8 cellular contexts compared by ENCODE assay signal in genomic region chr10:4825868-4826787, GRCh38. TPM values are rescaled to one million over a fixed set of nuclear protein-coding genes. Genes with fewer than 3 reads are reported as not detected.
DNase-seq lines count a peak whose midpoint lies in the region; ATAC-seq and TF ChIP-seq lines count a peak whose summit lies in the region.

TSS of gene AKR1E2 (plus strand) at chr10:4826207. CDS start at chr10:4826325, 118 bp downstream.

- H3K4me1 Mint-ChIP-seq in CD4-positive, alpha-beta memory T cell = peaks cover 7 to 25% (median 10%) of the 10 kb centered on the region in 4 donors
- peaks cover 28% of the 10 kb centered on the region for H3K4me1 Mint-ChIP-seq in activated naive CD4-positive, alpha-beta T cell treated with anti-CD3 and anti-CD28 coated beads, Interleukin-2, amount 10 ng/mL, durations not matched to agents 7 days and 5 days
- peaks cover 6% of the 10 kb centered on the region for H3K4me1 Mint-ChIP-seq in nephron

- H3K9me3 Mint-ChIP-seq in CD4-positive, alpha-beta memory T cell = peaks cover 0 to 2% (median 0%) of the 10 kb centered on the region in 8 donors
- peaks cover 2% of the 10 kb centered on the region for H3K9me3 Mint-ChIP-seq in activated naive CD4-positive, alpha-beta T cell treated with anti-CD3 and anti-CD28 coated beads, Interleukin-2, amount 10 ng/mL, durations not matched to agents 7 days and 5 days
- peaks cover 9% of the 10 kb centered on the region for H3K9me3 Mint-ChIP-seq in nephron

- no peaks in the 10 kb centered on the region for H3K36me3 ChIP-seq in CD4-positive, alpha-beta memory T cell (ENCODE audit: insufficient read depth, low read length)

- peaks cover 0 to 4% of the 10 kb centered on the region in 2 donors for H3K36me3 Mint-ChIP-seq in CD4-positive, alpha-beta memory T cell
- peaks cover 4% of the 10 kb centered on the region for H3K36me3 Mint-ChIP-seq in activated naive CD4-positive, alpha-beta T cell treated with anti-CD3 and anti-CD28 coated beads, Interleukin-2, amount 10 ng/mL, durations not matched to agents 7 days and 5 days
- H3K36me3 Mint-ChIP-seq in nephron (ENCODE audit: low read depth) = no peaks in the 10 kb centered on the region

- peak within 1 kb of the TSS; percentile 32 for H3K27ac ChIP-seq in CD4-positive, alpha-beta memory T cell (ENCODE audit: low read depth, low read length)

- in situ Hi-C loops in SK-MEL-5 (cut with HindIII; ENCODE audit: low pct_unique_long_range_greater_than_20kb, low sequenced_read_pairs) = no loop called here

- no peaks in the 10 kb centered on the region for H3K9me3 ChIP-seq in CD4-positive, alpha-beta memory T cell (ENCODE audit: control insufficient read depth in 1 of 2, low read length in 2 of 2)

- intact Hi-C loops in CD4-positive, alpha-beta memory T cell (cut with micrococcal nuclease) = loop anchor here (10.0 kb wide), 1 partner anchor 469 kb away; no protein-coding TSS in a partner anchor

- CTCF ChIA-PET in CD4-positive, alpha-beta memory T cell (lab: Charles Lee; ENCODE audit: partially characterized antibody) = interaction anchor here (2.4 to 9.8 kb wide), 4 partner anchors 8 to 23 kb away, joined by 11 to 62 read pairs (median 25); no protein-coding TSS in a partner anchor
- CTCF ChIA-PET in activated naive CD4-positive, alpha-beta T cell treated with anti-CD3 and anti-CD28 coated beads, Interleukin-2, amount 10 ng/mL, durations not matched to agents 7 days and 5 days (lab: Charles Lee) = interaction anchor here (2.4 kb wide), 1 partner anchor 24 kb away, joined by 10 read pairs; no protein-coding TSS in a partner anchor

- H3K27me3 Mint-ChIP-seq in CD4-positive, alpha-beta memory T cell = peaks cover 9 to 20% of the 10 kb centered on the region in 2 donors
- peaks cover 40% of the 10 kb centered on the region for H3K27me3 Mint-ChIP-seq in activated naive CD4-positive, alpha-beta T cell treated with anti-CD3 and anti-CD28 coated beads, Interleukin-2, amount 10 ng/mL, durations not matched to agents 7 days and 5 days
- H3K27me3 Mint-ChIP-seq in nephron (ENCODE audit: low read depth) = peaks cover 7% of the 10 kb centered on the region

- no peaks in the 10 kb centered on the region for H3K27me3 ChIP-seq in CD4-positive, alpha-beta memory T cell (ENCODE audit: insufficient read depth, low read length)

- no peak for TF ChIP-seq CTCF in foreskin fibroblast (IDR thresholded peaks at IDR 0.05; ENCODE audit: low read depth, low read length)
- no peak for TF ChIP-seq CTCF in nephron (IDR thresholded peaks at IDR 0.05; ENCODE audit: unreplicated experiment in 3 of 3)

- H3K4me1 ChIP-seq in CD4-positive, alpha-beta memory T cell (ENCODE audit: insufficient read depth, low read length) = no peaks in the 10 kb centered on the region

- peak within 1 kb of the TSS; percentile 71 to 86 (median 83) for H3K4me3 Mint-ChIP-seq in CD4-positive, alpha-beta memory T cell
- peak within 1 kb of the TSS; percentile 76 for H3K4me3 Mint-ChIP-seq in activated naive CD4-positive, alpha-beta T cell treated with anti-CD3 and anti-CD28 coated beads, Interleukin-2, amount 10 ng/mL, durations not matched to agents 7 days and 5 days
- peak within 1 kb of the TSS; percentile 74 to 77 (median 76) for H3K4me3 Mint-ChIP-seq in nephron

- POLR2A ChIA-PET in CD4-positive, alpha-beta memory T cell (lab: Charles Lee; ENCODE audit: partially characterized antibody) = interaction anchor here (0.8 to 5.1 kb wide), 6 partner anchors 8 to 1385 kb away, joined by 3 to 29 read pairs (median 4); no protein-coding TSS in a partner anchor

- peak; percentile 80 to 88 (median 87) for DNase-seq in CD4-positive, alpha-beta memory T cell
- peak; percentile 97 for DNase-seq in SK-MEL-5 (ENCODE audit: low read depth, low spot score)
- peak; percentile 90 for DNase-seq in activated naive CD4-positive, alpha-beta T cell treated with anti-CD3 and anti-CD28 coated beads, Interleukin-2, amount 10 ng/mL, durations not matched to agents 7 days and 5 days
- peak; percentile 82 to 95 for DNase-seq in foreskin fibroblast
- peak; percentile 68 to 90 (median 82) for DNase-seq in stimulated activated naive CD4-positive, alpha-beta T cell (lab: John Stamatoyannopoulos, UW)
- no peak for DNase-seq in NCI-H1694 treated with DMSO at 0.1 percent for 48 hours (lab: John Stamatoyannopoulos, UW)

- peak within 1 kb of the TSS in 1 of 2 donors; percentile 36 for H3K4me3 ChIP-seq in CD4-positive, alpha-beta memory T cell (ENCODE audit: low read length in 2 of 2)
- H3K4me3 ChIP-seq in foreskin fibroblast (ENCODE audit: low read depth in 1 of 2, low read length in 2 of 2) = peak within 1 kb of the TSS; percentile 60

- H3K27ac Mint-ChIP-seq in CD4-positive, alpha-beta memory T cell = peak within 1 kb of the TSS; percentile 65 to 95 (median 89)
- H3K27ac Mint-ChIP-seq in activated naive CD4-positive, alpha-beta T cell treated with anti-CD3 and anti-CD28 coated beads, Interleukin-2, amount 10 ng/mL, durations not matched to agents 7 days and 5 days = peak within 1 kb of the TSS; percentile 74
- peak within 1 kb of the TSS in 2 of 3 experiments; percentile 40 to 60 for H3K27ac Mint-ChIP-seq in nephron

- peak; percentile 67 for ATAC-seq in HG02973 (IDR thresholded peaks at IDR 0.05; ENCODE audit: unreplicated experiment)

RNA-seq across cellular contexts. Expression of gene AKR1E2, which starts in this region (rescaled TPM):
- 1 to 10 TPM; 9.2 to 9.8 TPM for total RNA-seq in CD4-positive, alpha-beta memory T cell
- polyA plus RNA-seq in CD4-positive, alpha-beta memory T cell = 1 to 10 TPM; 1.5 to 2.3 TPM
- total RNA-seq in SK-MEL-5 (2014; rRNA removed; shearing (Covaris generic)) = 7.1 and 8.1 TPM in 2 replicates
- 4.0 and 5.2 TPM in 2 replicates for polyA plus RNA-seq in SK-MEL-5 (2015; cell fraction: cytosol; rRNA removed)
- 14.9 and 26.9 TPM in 2 replicates for polyA plus RNA-seq in SK-MEL-5 (2015; cell fraction: nucleus; rRNA removed)
